In genomic region chr1:243254927-243255790, GRCh38 we compare ENCODE assay signal across 1 cellular context.
A peak's percentile ranks its signal among the peaks of the same experiment; 100 is the strongest.
TF ChIP-seq lines count a peak whose summit lies in the region.

Gene CEP170, minus strand, starts transcription at chr1:243255281. Its CDS starts 30,001 bp downstream, at chr1:243225280.

TF ChIP-seq in HepG2, 621 proteins besides CTCF, POLR2A, EP300 and RAD21 (continued from another document and continues in another):
- TF ChIP-seq ZNF660 (CRISPR knock-in tag; IDR thresholded peaks at IDR 0.05; ENCODE audit: borderline replicate concordance, low read depth), result no peak
- no peak for TF ChIP-seq NR1H2 (CRISPR knock-in tag; IDR thresholded peaks at IDR 0.05; ENCODE audit: borderline replicate concordance, low read depth)
- TF ChIP-seq STAT5B (CRISPR knock-in tag; IDR thresholded peaks at IDR 0.05), result no peak
- TF ChIP-seq ZNF496 (CRISPR knock-in tag; IDR thresholded peaks at IDR 0.05; ENCODE audit: insufficient replicate concordance), result no peak
- peak; percentile 96 for TF ChIP-seq CREM (IDR thresholded peaks at IDR 0.05)
- TF ChIP-seq CREM (CRISPR knock-in tag; IDR thresholded peaks at IDR 0.05), result no peak
- TF ChIP-seq ZNF724P (CRISPR knock-in tag; IDR thresholded peaks at IDR 0.05; ENCODE audit: borderline replicate concordance), result no peak
- TF ChIP-seq PLRG1 (conservative IDR thresholded peaks at IDR 0.05), result no peak
- no peak for TF ChIP-seq RARG (CRISPR knock-in tag; IDR thresholded peaks at IDR 0.05; ENCODE audit: low read depth)
- TF ChIP-seq, protein P1, sequence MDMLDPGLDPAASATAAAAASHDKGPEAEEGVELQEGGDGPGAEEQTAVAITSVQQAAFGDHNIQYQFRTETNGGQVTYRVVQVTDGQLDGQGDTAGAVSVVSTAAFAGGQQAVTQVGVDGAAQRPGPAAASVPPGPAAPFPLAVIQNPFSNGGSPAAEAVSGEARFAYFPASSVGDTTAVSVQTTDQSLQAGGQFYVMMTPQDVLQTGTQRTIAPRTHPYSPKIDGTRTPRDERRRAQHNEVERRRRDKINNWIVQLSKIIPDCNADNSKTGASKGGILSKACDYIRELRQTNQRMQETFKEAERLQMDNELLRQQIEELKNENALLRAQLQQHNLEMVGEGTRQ (IDR thresholded peaks at IDR 0.05; ENCODE audit: low read depth, low read length), result no peak
- TF ChIP-seq, protein P1 (CRISPR knock-in tag; IDR thresholded peaks at IDR 0.05; ENCODE audit: borderline replicate concordance), result no peak; the same call in 1 of the 2 replicates
- no peak for TF ChIP-seq ZKSCAN5 (CRISPR knock-in tag; IDR thresholded peaks at IDR 0.05)
- TF ChIP-seq SOX6 (IDR thresholded peaks at IDR 0.05), result no peak
- peak; percentile 93 for TF ChIP-seq SOX6 (CRISPR knock-in tag; IDR thresholded peaks at IDR 0.05)
- TF ChIP-seq SP5 (CRISPR knock-in tag; IDR thresholded peaks at IDR 0.05; ENCODE audit: borderline replicate concordance, low read depth), result no peak
- TF ChIP-seq NCOA1 (CRISPR knock-in tag; IDR thresholded peaks at IDR 0.05), result no peak
- TF ChIP-seq IRF9 (CRISPR knock-in tag; IDR thresholded peaks at IDR 0.05; ENCODE audit: borderline replicate concordance), result no peak
- TF ChIP-seq IKZF5 (CRISPR knock-in tag; IDR thresholded peaks at IDR 0.05), result peak; percentile 21
- TF ChIP-seq, protein P2, sequence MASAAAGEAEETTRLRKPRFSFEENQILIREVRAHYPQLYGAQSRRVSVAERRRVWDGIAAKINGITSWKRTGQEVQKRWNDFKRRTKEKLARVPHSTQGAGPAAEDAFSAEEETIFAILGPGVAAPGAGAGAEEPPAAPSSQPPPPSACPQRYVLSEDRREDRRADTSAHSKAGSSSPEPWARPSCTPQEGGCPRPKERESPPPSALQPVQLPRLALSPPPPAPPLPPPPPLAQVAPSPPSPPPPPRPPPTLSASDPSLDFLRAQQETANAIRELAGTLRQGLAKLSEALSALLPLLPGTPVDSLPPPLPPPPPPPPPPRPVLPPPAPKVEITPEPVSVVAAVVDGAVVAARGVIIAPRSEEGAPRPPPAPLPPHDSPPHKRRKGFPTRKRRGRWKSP (CRISPR knock-in tag; IDR thresholded peaks at IDR 0.05), result 0 out of 2 replicates have a peak, but pooled peaks have one; percentile 37
- peak; percentile 81 for TF ChIP-seq ZBTB7A (CRISPR knock-in tag; IDR thresholded peaks at IDR 0.05)
- TF ChIP-seq ZNF207 (IDR thresholded peaks at IDR 0.05; ENCODE audit: borderline replicate concordance), result no peak
- no peak for TF ChIP-seq ZNF572 (CRISPR knock-in tag; IDR thresholded peaks at IDR 0.05)
- TF ChIP-seq ZNF263 (CRISPR knock-in tag; IDR thresholded peaks at IDR 0.05), result peak; percentile 75
- TF ChIP-seq ZNF260 (CRISPR knock-in tag; IDR thresholded peaks at IDR 0.05; ENCODE audit: borderline replicate concordance, low read depth), result no peak
- TF ChIP-seq CAMTA2 (CRISPR knock-in tag; IDR thresholded peaks at IDR 0.05; ENCODE audit: borderline replicate concordance), result no peak
- TF ChIP-seq KAT2B (IDR thresholded peaks at IDR 0.05; ENCODE audit: borderline replicate concordance, low read depth, low read length), result no peak
- TF ChIP-seq ZNF790 (CRISPR knock-in tag; IDR thresholded peaks at IDR 0.05; ENCODE audit: borderline replicate concordance), result no peak
- TF ChIP-seq, protein P3, sequence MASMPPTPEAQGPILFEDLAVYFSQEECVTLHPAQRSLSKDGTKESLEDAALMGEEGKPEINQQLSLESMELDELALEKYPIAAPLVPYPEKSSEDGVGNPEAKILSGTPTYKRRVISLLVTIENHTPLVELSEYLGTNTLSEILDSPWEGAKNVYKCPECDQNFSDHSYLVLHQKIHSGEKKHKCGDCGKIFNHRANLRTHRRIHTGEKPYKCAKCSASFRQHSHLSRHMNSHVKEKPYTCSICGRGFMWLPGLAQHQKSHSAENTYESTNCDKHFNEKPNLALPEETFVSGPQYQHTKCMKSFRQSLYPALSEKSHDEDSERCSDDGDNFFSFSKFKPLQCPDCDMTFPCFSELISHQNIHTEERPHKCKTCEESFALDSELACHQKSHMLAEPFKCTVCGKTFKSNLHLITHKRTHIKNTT (CRISPR knock-in tag; IDR thresholded peaks at IDR 0.05), result no peak
- TF ChIP-seq, protein P4, sequence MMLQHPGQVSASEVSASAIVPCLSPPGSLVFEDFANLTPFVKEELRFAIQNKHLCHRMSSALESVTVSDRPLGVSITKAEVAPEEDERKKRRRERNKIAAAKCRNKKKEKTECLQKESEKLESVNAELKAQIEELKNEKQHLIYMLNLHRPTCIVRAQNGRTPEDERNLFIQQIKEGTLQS (CRISPR knock-in tag; IDR thresholded peaks at IDR 0.05), result no peak
- TF ChIP-seq, protein P5, sequence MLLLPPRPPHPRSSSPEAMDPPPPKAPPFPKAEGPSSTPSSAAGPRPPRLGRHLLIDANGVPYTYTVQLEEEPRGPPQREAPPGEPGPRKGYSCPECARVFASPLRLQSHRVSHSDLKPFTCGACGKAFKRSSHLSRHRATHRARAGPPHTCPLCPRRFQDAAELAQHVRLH (CRISPR knock-in tag; IDR thresholded peaks at IDR 0.05; ENCODE audit: borderline replicate concordance, low read depth), result no peak
- TF ChIP-seq SUZ12 (IDR thresholded peaks at IDR 0.05; ENCODE audit: low read depth, low read length), result peak; percentile 85
- peak; percentile 93 for TF ChIP-seq HCFC1 (IDR thresholded peaks at IDR 0.05; ENCODE audit: low read depth, low read length)
- TF ChIP-seq, protein P6, sequence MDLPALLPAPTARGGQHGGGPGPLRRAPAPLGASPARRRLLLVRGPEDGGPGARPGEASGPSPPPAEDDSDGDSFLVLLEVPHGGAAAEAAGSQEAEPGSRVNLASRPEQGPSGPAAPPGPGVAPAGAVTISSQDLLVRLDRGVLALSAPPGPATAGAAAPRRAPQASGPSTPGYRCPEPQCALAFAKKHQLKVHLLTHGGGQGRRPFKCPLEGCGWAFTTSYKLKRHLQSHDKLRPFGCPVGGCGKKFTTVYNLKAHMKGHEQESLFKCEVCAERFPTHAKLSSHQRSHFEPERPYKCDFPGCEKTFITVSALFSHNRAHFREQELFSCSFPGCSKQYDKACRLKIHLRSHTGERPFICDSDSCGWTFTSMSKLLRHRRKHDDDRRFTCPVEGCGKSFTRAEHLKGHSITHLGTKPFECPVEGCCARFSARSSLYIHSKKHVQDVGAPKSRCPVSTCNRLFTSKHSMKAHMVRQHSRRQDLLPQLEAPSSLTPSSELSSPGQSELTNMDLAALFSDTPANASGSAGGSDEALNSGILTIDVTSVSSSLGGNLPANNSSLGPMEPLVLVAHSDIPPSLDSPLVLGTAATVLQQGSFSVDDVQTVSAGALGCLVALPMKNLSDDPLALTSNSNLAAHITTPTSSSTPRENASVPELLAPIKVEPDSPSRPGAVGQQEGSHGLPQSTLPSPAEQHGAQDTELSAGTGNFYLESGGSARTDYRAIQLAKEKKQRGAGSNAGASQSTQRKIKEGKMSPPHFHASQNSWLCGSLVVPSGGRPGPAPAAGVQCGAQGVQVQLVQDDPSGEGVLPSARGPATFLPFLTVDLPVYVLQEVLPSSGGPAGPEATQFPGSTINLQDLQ (CRISPR knock-in tag; IDR thresholded peaks at IDR 0.05), result no peak; the same call in 1 of the 2 replicates
- no peak for TF ChIP-seq ZNF180 (CRISPR knock-in tag; IDR thresholded peaks at IDR 0.05; ENCODE audit: borderline replicate concordance, low read depth)
- TF ChIP-seq ZNF552 (CRISPR knock-in tag; IDR thresholded peaks at IDR 0.05; ENCODE audit: borderline replicate concordance), result no peak
- 0 out of 2 replicates have a peak, but pooled peaks have one; percentile 26 for TF ChIP-seq KLF13 (CRISPR knock-in tag; IDR thresholded peaks at IDR 0.05)
- no peak for TF ChIP-seq BCL6 (CRISPR knock-in tag; IDR thresholded peaks at IDR 0.05)
- no peak; the same call in 1 of the 2 replicates for TF ChIP-seq SALL2 (CRISPR knock-in tag; IDR thresholded peaks at IDR 0.05)
- no peak for TF ChIP-seq ZMYM2 (CRISPR knock-in tag; IDR thresholded peaks at IDR 0.05)
- TF ChIP-seq EZH2 (conservative IDR thresholded peaks at IDR 0.05; ENCODE audit: low read depth, low read length), result no peak
- TF ChIP-seq ATF7 (IDR thresholded peaks at IDR 0.05), result no peak
- TF ChIP-seq ATF7 (CRISPR knock-in tag; IDR thresholded peaks at IDR 0.05), result no peak
- no peak for TF ChIP-seq KIAA2018 (CRISPR knock-in tag; IDR thresholded peaks at IDR 0.05; ENCODE audit: borderline replicate concordance)
- TF ChIP-seq ZNF468 (CRISPR knock-in tag; IDR thresholded peaks at IDR 0.05), result no peak
- no peak for TF ChIP-seq HHEX (CRISPR knock-in tag; IDR thresholded peaks at IDR 0.05)
- TF ChIP-seq TBX2 (CRISPR knock-in tag; IDR thresholded peaks at IDR 0.05; ENCODE audit: borderline replicate concordance), result 0 out of 2 replicates have a peak, but pooled peaks have one; percentile 20
